In the genomic region with DNA sequence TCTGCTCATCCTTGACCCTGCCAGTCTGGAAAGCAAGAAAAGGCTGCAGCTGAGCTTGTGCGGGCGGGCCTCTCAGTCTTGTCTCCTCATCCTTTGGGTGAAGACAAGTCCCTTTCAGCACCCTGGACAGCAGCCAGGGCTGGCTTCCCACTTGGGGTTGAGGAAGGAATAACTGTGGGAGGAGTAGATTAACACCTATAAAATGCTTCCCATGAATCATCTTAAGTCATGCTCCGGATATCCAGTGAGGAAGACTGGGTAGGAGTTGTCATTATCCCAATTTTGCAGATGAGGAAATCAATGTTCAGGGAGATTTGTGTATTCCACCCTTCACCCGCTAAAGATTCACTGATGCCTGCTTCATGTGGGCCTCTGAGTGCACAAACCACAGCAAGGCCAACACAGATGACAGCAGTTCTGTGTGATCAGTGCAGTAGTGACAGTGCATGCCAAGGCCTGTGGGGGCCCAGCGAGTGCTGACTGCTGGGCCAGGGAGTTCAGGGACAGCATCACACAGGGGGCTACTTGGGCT, we compare ENCODE assay signal across 8 cellular contexts. TPM values are rescaled to one million over a fixed set of nuclear protein-coding genes. Genes with fewer than 3 reads are reported as not detected.
A peak's percentile ranks its signal among the peaks of the same experiment; 100 is the strongest.
DNase-seq lines count a peak whose midpoint lies in the region; ATAC-seq, FAIRE-seq and TF ChIP-seq lines count a peak whose summit lies in the region.

No MANE protein-coding gene starts in this region.

- no peak for ATAC-seq in GM21381 (IDR thresholded peaks at IDR 0.05; ENCODE audit: unreplicated experiment)

- H3K4me3 ChIP-seq in fibroblast of mammary gland (ENCODE audit: control insufficient read depth, low read depth, low read length), result no peak overlapping the region

- peak; percentile 79 for DNase-seq in AG20443 (ENCODE audit: low spot score)
- DNase-seq in HuH-7.5 (ENCODE audit: low spot score), result peak; percentile 71
- peak; percentile 57 to 66 for DNase-seq in activated CD4-positive, alpha-beta T cell treated with anti-CD3 and anti-CD28 coated beads, Interleukin-2, amount 50 U/mL, for 48 hours
- peak; percentile 77 for DNase-seq in fibroblast of mammary gland (ENCODE audit: low read depth)
- DNase-seq in posterior vena cava (ENCODE audit: low spot score), result peak; percentile 89
- DNase-seq in DMS153 treated with DMSO at 0.1 percent for 48 hours (lab: John Stamatoyannopoulos, UW; ENCODE audit: unreplicated experiment), result no peak
- no peak for DNase-seq in D721Med (ENCODE audit: insufficient read length, low spot score)

- no peak for FAIRE-seq in D721Med (lab: Jason Lieb, UNC)

- intact Hi-C loops in posterior vena cava (cut with DNase I), result no loop called here

- TF ChIP-seq CTCF in fibroblast of mammary gland (conservative IDR thresholded peaks at IDR 0.05; ENCODE audit: control insufficient read depth, insufficient read depth, low read depth, low read length) (no peak), D721Med (IDR thresholded peaks at IDR 0.05; ENCODE audit: insufficient read depth, missing control alignments) (no peak)

RNA-seq across cellular contexts. Expression of a gene that starts 20.1 kb away (rescaled TPM):
- 100 to 1,000 TPM in 1 of 2 donors, 10 to 100 TPM in 1; 93.3 to 179 TPM for total RNA-seq in posterior vena cava

RNA-seq across cellular contexts. Expression of a gene that starts 40.2 kb away (rescaled TPM):
- total RNA-seq in posterior vena cava, result 1 to 10 TPM; 3.8 to 5.3 TPM

Comparison
In these comparisons a context has a peak if more than half of its experiments do, and no peak if none do; other contexts are left out.
1. DNase-seq: peak in AG20443 (single experiment), HuH-7.5 (single experiment), activated CD4-positive, alpha-beta T cell treated with anti-CD3 and anti-CD28 coated beads, Interleukin-2, amount 50 U/mL, for 48 hours (2 of 2), fibroblast of mammary gland (single experiment) and posterior vena cava (single experiment); none in DMS153 treated with DMSO at 0.1 percent for 48 hours (single experiment) and D721Med (single experiment).